Comparison of ENCODE assay signal across 26 cellular contexts in the genomic region with DNA sequence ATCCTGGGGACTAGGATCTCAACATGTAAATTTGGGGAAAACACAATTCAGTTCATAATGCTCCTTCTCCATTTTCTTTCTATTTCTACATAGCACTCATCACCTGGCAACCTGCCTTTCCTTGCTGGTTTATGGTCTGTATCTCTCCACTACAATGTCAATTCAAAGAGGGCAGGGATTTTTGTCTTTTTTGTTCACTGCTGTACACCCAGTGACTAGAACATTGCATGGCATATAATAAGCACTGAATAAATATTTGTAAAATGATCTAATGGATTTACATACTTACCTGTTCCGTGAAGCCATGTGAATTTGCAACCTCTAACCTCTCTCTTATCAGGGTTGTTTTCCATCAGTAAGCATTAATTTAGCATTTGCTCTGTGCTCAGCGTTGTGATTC. TPM values are rescaled to one million over a fixed set of nuclear protein-coding genes. Genes with fewer than 3 reads are reported as not detected.
"Had no signal": no experiment of that assay in that cellular context is flagged by ENCODE, and none has a peak within 500 bp of the region (broad histone marks: within the 10 kb centered on the region; RNA-seq: fewer than 3 reads in every experiment).

No MANE protein-coding gene starts in this region.

- H3K36me3 ChIP-seq: cardiac muscle cell had no signal

- H3K4me3 ChIP-seq: cardiac muscle cell had no signal

- H3K27ac ChIP-seq: cardiac muscle cell had no signal

- ATAC-seq: activated naive CD4-positive, alpha-beta T cell treated with anti-CD3 and anti-CD28 coated beads, Interleukin-2, amount 50 U/mL, for 72 hours; activated naive CD8-positive, alpha-beta T cell treated with anti-CD3 and anti-CD28 coated beads, Interleukin-2, amount 50 U/mL, for 24 hours; activated T-cell treated with anti-CD3 and anti-CD28 coated beads, Interleukin-2, amount 50 U/mL, for 4 hours; Panc1 had no signal

- DNase-seq: activated B cell treated with CpG ODN at 0.5 μM for 24 hours; activated CD4-positive, alpha-beta memory T cell treated with anti-CD3 and anti-CD28 coated beads for 36 hours; activated CD4-positive, alpha-beta T cell treated with anti-CD3 and anti-CD28 coated beads for 1 hour; activated CD4-positive, alpha-beta T cell treated with anti-CD3 and anti-CD28 coated beads, Interleukin-2, amount 10 ng/mL, durations not matched to agents 24 days and 14 days; activated CD8-positive, alpha-beta memory T cell treated with anti-CD3 and anti-CD28 coated beads for 24 hours; activated effector memory CD4-positive, alpha-beta T cell treated with anti-CD3 and anti-CD28 coated beads, Interleukin-2, amount 50 U/mL, for 16 hours; activated naive CD4-positive, alpha-beta T cell treated with Interleukin-2 at 50 U/mL for 16 hours; activated naive CD8-positive, alpha-beta T cell treated with anti-CD3 and anti-CD28 coated beads, Interleukin-2, amount 50 U/mL, for 24 hours; activated T-cell treated with anti-CD3 and anti-CD28 coated beads, Interleukin-2, amount 50 U/mL, for 4 hours; amniotic stem cell; MM.1S; NCI-H1105; NCI-H1436; NCI-H1694 treated with DMSO at 0.1 percent for 48 hours; NCI-H2081 treated with DMSO at 0.1 percent for 48 hours; NCI-H2171; NCI-H2227 treated with DMSO at 0.1 percent for 48 hours; NCI-H446 treated with DMSO at 0.1 percent for 48 hours; NCI-H524 treated with DMSO at 0.1 percent for 48 hours; Right ventricle myocardium superior; RPMI8226; T-helper 2 cell; T1000 had no signal

RNA-seq across cellular contexts. Expression of a gene that starts 27.4 kb away (rescaled TPM):
- total RNA-seq: activated CD4-positive, alpha-beta memory T cell treated with anti-CD3 and anti-CD28 coated beads for 36 hours; activated CD4-positive, alpha-beta T cell treated with anti-CD3 and anti-CD28 coated beads, Interleukin-2, amount 10 ng/mL, durations not matched to agents 24 days and 14 days; activated naive CD4-positive, alpha-beta T cell treated with anti-CD3 and anti-CD28 coated beads, Interleukin-2, amount 50 U/mL, for 72 hours; activated T-cell treated with anti-CD3 and anti-CD28 coated beads, Interleukin-2, amount 50 U/mL, for 4 hours; cardiac muscle cell had no signal
- polyA plus RNA-seq: cardiac muscle cell had no signal
